ENCODE assay signal across 25 cellular contexts in genomic region chr6:161486903-161487531, GRCh38.
DNase-seq lines count a peak whose midpoint lies in the region; ATAC-seq and TF ChIP-seq lines count a peak whose summit lies in the region.
"Had no signal": no experiment of that assay in that cellular context is flagged by ENCODE, and none has a peak within 500 bp of the region (broad histone marks: within the 10 kb centered on the region; RNA-seq: fewer than 3 reads in every experiment).

No MANE protein-coding gene starts in this region.

- peak overlapping the region; percentile 25 for H3K4me2 ChIP-seq in smooth muscle cell

- no peaks in the 10 kb centered on the region for H3K79me2 ChIP-seq in smooth muscle cell (ENCODE audit: low read depth)

- no TSS peak for BruUV-seq in MCF 10A (replicated peaks; lab: Mats Ljungman, UMichigan)

- no peak for TF ChIP-seq CTCF in MCF 10A (IDR thresholded peaks at IDR 0.05; ENCODE audit: unreplicated experiment)
- no peak for TF ChIP-seq CTCF in breast epithelium (IDR thresholded peaks at IDR 0.05)
- no peak for TF ChIP-seq CTCF in RWPE2 (IDR thresholded peaks at IDR 0.05; ENCODE audit: poor library complexity, severe bottlenecking)
- TF ChIP-seq CTCF in fibroblast of mammary gland (conservative IDR thresholded peaks at IDR 0.05; ENCODE audit: control insufficient read depth, insufficient read depth, low read depth, low read length): no peak
- TF ChIP-seq CTCF in smooth muscle cell (IDR thresholded peaks at IDR 0.05; ENCODE audit: borderline replicate concordance, insufficient read depth, poor library complexity, severe bottlenecking): no peak
- TF ChIP-seq CTCF in mesothelial cell of epicardium (IDR thresholded peaks at IDR 0.05; ENCODE audit: unreplicated experiment): no peak
- TF ChIP-seq CTCF in HFFc6 (IDR thresholded peaks at IDR 0.05): no peak

- H4K20me1 ChIP-seq in smooth muscle cell (ENCODE audit: low read depth): no peaks in the 10 kb centered on the region

- no peak overlapping the region for H3K4me3 ChIP-seq in breast epithelium
- no peak overlapping the region for H3K4me3 ChIP-seq in RWPE2 (ENCODE audit: severe bottlenecking)
- H3K4me3 ChIP-seq in fibroblast of mammary gland (ENCODE audit: control insufficient read depth, low read depth, low read length): no peak overlapping the region
- H3K4me3 ChIP-seq in smooth muscle cell: no peak overlapping the region
- H3K4me3 ChIP-seq: cardiac muscle cell, esophagus muscularis mucosa, left ventricle myocardium inferior, upper lobe of left lung had no signal

- no peaks in the 10 kb centered on the region for H3K9me3 Mint-ChIP-seq in MCF 10A (ENCODE audit: unreplicated experiment)
- H3K9me3 Mint-ChIP-seq in mesothelial cell of epicardium: no peaks in the 10 kb centered on the region
- H3K9me3 Mint-ChIP-seq in HFFc6: peaks cover 23% of the 10 kb centered on the region

- DNase-seq in MCF 10A (ENCODE audit: unreplicated experiment) (peak; percentile 47), breast epithelium (ENCODE audit: low spot score in 2 of 2) (no peak), RWPE2 (ENCODE audit: low spot score) (no peak), fibroblast of mammary gland (ENCODE audit: low read depth) (peak; percentile 62), smooth muscle cell (lab: John Stamatoyannopoulos, UW; ENCODE audit: unreplicated experiment) (no peak), mesothelial cell of epicardium (ENCODE audit: low spot score in 2 of 2, unreplicated experiment in 2 of 2) (no peak), NCI-H1105 (lab: John Stamatoyannopoulos, UW) (no peak), HFFc6 (no peak)
- DNase-seq: activated CD8-positive, alpha-beta memory T cell treated with anti-CD3 and anti-CD28 coated beads, Interleukin-2, amount 50 U/mL, for 48 hours; activated effector memory CD4-positive, alpha-beta T cell treated with anti-CD3 and anti-CD28 coated beads, Interleukin-2, amount 50 U/mL, for 16 hours; DMS153; KBM-7; left ventricle myocardium inferior; NCI-H2029 treated with DMSO at 0.1 percent for 48 hours; NCI-H524; stimulated activated CD4-positive, alpha-beta T cell treated with anti-CD3 and anti-CD28 coated beads, Interleukin-1b, Interleukin-23, amount 100 ng/mL, for 48 hours; stimulated activated naive CD8-positive, alpha-beta T cell treated with anti-CD3 and anti-CD28 coated beads, Interleukin-15, amount 100 ng/mL, for 72 hours; T-helper 17 cell; upper lobe of left lung; WERI-Rb-1 had no signal

- no peaks in the 10 kb centered on the region for H3K36me3 ChIP-seq in breast epithelium
- H3K36me3 ChIP-seq in RWPE2 (ENCODE audit: low read depth): no peaks in the 10 kb centered on the region
- H3K36me3 ChIP-seq in smooth muscle cell (ENCODE audit: low read depth): no peaks in the 10 kb centered on the region
- H3K36me3 ChIP-seq: cardiac muscle cell, esophagus muscularis mucosa, left ventricle myocardium inferior, neutrophil, upper lobe of left lung, WERI-Rb-1 had no signal

- peak; percentile 33; the same call in 2 of the 3 replicates for ATAC-seq in RWPE2 (ENCODE audit: low read depth)
- ATAC-seq: sciatic nerve; stimulated activated naive CD8-positive, alpha-beta T cell treated with anti-CD3 and anti-CD28 coated beads, Interleukin-15, amount 100 ng/mL, for 72 hours; T-helper 17 cell had no signal

- H3K4me1 ChIP-seq in breast epithelium (no peaks in the 10 kb centered on the region), RWPE2 (ENCODE audit: insufficient read depth, poor library complexity, severe bottlenecking) (peaks cover 24% of the 10 kb centered on the region), smooth muscle cell (ENCODE audit: low read depth) (peaks cover 4% of the 10 kb centered on the region)
- H3K4me1 ChIP-seq: upper lobe of left lung had no signal

- H3K36me3 Mint-ChIP-seq in MCF 10A (ENCODE audit: insufficient read depth, unreplicated experiment) (no peaks in the 10 kb centered on the region), mesothelial cell of epicardium (no peaks in the 10 kb centered on the region), HFFc6 (ENCODE audit: low read depth) (no peaks in the 10 kb centered on the region)
- H3K36me3 Mint-ChIP-seq: CD14-positive monocyte had no signal

- intact Hi-C loops in MCF 10A (cut with micrococcal nuclease): loop anchor here (1.0 kb wide), 1 partner anchor 132 kb away; no protein-coding TSS in a partner anchor
- intact Hi-C loops in breast epithelium (cut with DNase I; ENCODE audit: low total_unique reads): no loop called here

- POLR2A ChIA-PET in MCF 10A (lab: Yijun Ruan, JAX): interaction anchor here (0.6 to 2.1 kb wide), 7 partner anchors 11 to 80 kb away, joined by 3 to 20 read pairs (median 8); no protein-coding TSS in a partner anchor

- H3K9me3 ChIP-seq in breast epithelium (no peaks in the 10 kb centered on the region), RWPE2 (ENCODE audit: severe bottlenecking) (no peaks in the 10 kb centered on the region), smooth muscle cell (replicated peaks; ENCODE audit: low read depth) (no peaks in the 10 kb centered on the region)
- H3K9me3 ChIP-seq: esophagus muscularis mucosa, left ventricle myocardium inferior, neutrophil, upper lobe of left lung had no signal

- no peak overlapping the region for H2AFZ ChIP-seq in smooth muscle cell (ENCODE audit: low read depth)

- H3K27me3 ChIP-seq in breast epithelium (no peaks in the 10 kb centered on the region), RWPE2 (ENCODE audit: insufficient read depth, poor library complexity, severe bottlenecking) (no peaks in the 10 kb centered on the region), smooth muscle cell (ENCODE audit: low read depth) (no peaks in the 10 kb centered on the region)
- H3K27me3 ChIP-seq: cardiac muscle cell, esophagus muscularis mucosa, neutrophil, upper lobe of left lung had no signal

- no peak overlapping the region for H3K4me3 Mint-ChIP-seq in MCF 10A (ENCODE audit: unreplicated experiment)
- no peak overlapping the region for H3K4me3 Mint-ChIP-seq in mesothelial cell of epicardium
- no peak overlapping the region for H3K4me3 Mint-ChIP-seq in HFFc6
- H3K4me3 Mint-ChIP-seq: CD14-positive monocyte; stimulated activated naive CD8-positive, alpha-beta T cell treated with anti-CD3 and anti-CD28 coated beads, Interleukin-15, amount 100 ng/mL, for 72 hours; T-helper 17 cell had no signal

- no peak overlapping the region for H3K9ac ChIP-seq in smooth muscle cell (ENCODE audit: low read depth)

- H3F3A ChIP-seq in smooth muscle cell (ENCODE audit: low read depth): no peaks in the 10 kb centered on the region

- CTCF ChIA-PET in MCF 10A (lab: Yijun Ruan, JAX): interaction anchor here (0.5 to 3.2 kb wide), 9 partner anchors 10 to 1443 kb away, joined by 3 to 15 read pairs (median 4); no protein-coding TSS in a partner anchor

- H3K27ac ChIP-seq in breast epithelium (no peak overlapping the region), RWPE2 (ENCODE audit: poor library complexity, severe bottlenecking) (peak overlapping the region; percentile 68), smooth muscle cell (ENCODE audit: low read depth) (no peak overlapping the region)
- H3K27ac ChIP-seq: cardiac muscle cell, esophagus muscularis mucosa, neutrophil, upper lobe of left lung, WERI-Rb-1 had no signal

- H3K27me3 Mint-ChIP-seq in MCF 10A (ENCODE audit: insufficient read depth, unreplicated experiment) (no peaks in the 10 kb centered on the region), mesothelial cell of epicardium (ENCODE audit: low read depth) (no peaks in the 10 kb centered on the region), HFFc6 (ENCODE audit: insufficient read depth) (no peaks in the 10 kb centered on the region)
- H3K27me3 Mint-ChIP-seq: stimulated activated naive CD8-positive, alpha-beta T cell treated with anti-CD3 and anti-CD28 coated beads, Interleukin-15, amount 100 ng/mL, for 72 hours; T-helper 17 cell had no signal

- no peak for TF ChIP-seq POLR2A in breast epithelium (IDR thresholded peaks at IDR 0.05)

- H3K4me1 Mint-ChIP-seq in MCF 10A (ENCODE audit: insufficient read depth, unreplicated experiment) (peaks cover 8% of the 10 kb centered on the region), mesothelial cell of epicardium (peaks cover 4% of the 10 kb centered on the region), HFFc6 (ENCODE audit: low read depth) (no peaks in the 10 kb centered on the region)
- H3K4me1 Mint-ChIP-seq: CD14-positive monocyte; stimulated activated naive CD8-positive, alpha-beta T cell treated with anti-CD3 and anti-CD28 coated beads, Interleukin-15, amount 100 ng/mL, for 72 hours; T-helper 17 cell had no signal

- 83% methylated on average over 5 of the region's 5 CpGs for WGBS in smooth muscle cell (ENCODE audit: low lambda C conversion rate)

- H3K27ac Mint-ChIP-seq in MCF 10A (ENCODE audit: low read depth, unreplicated experiment): peak overlapping the region; percentile 23
- no peak overlapping the region for H3K27ac Mint-ChIP-seq in mesothelial cell of epicardium
- H3K27ac Mint-ChIP-seq in HFFc6: no peak overlapping the region
- H3K27ac Mint-ChIP-seq: CD14-positive monocyte; stimulated activated naive CD8-positive, alpha-beta T cell treated with anti-CD3 and anti-CD28 coated beads, Interleukin-15, amount 100 ng/mL, for 72 hours; T-helper 17 cell had no signal

Comparison
In these comparisons a context has a peak if more than half of its experiments do, and no peak if none do; other contexts are left out.
1. DNase-seq: peak in MCF 10A (single experiment) and fibroblast of mammary gland (single experiment); none in breast epithelium (0 of 2), RWPE2 (single experiment), smooth muscle cell (single experiment), mesothelial cell of epicardium (0 of 2), NCI-H1105 (single experiment) and HFFc6 (single experiment).